Comparison of ENCODE assay signal across 8 cellular contexts in genomic region chr10:70162157-70162891, GRCh38. TPM values are rescaled to one million over a fixed set of nuclear protein-coding genes. Genes with fewer than 3 reads are reported as not detected.
A peak's percentile ranks its signal among the peaks of the same experiment; 100 is the strongest.
DNase-seq lines count a peak whose midpoint lies in the region; ATAC-seq and TF ChIP-seq lines count a peak whose summit lies in the region.
"Had no signal": no experiment of that assay in that cellular context is flagged by ENCODE, and none has a peak within 500 bp of the region (broad histone marks: within the 10 kb centered on the region; RNA-seq: fewer than 3 reads in every experiment).

No MANE protein-coding gene starts in this region.

- no peak for DNase-seq in H9
- no peak for DNase-seq in T-helper 2 cell treated with Interferon-gamma antibody and Interleukin-4, amounts not matched to agents 5 μg/mL and 100 μg/mL, for 36 hours (ENCODE audit: low spot score)
- DNase-seq in natural killer cell, result no peak
- DNase-seq in RPMI8226, result no peak
- no peak for DNase-seq in Ammon's horn (ENCODE audit: low spot score)
- DNase-seq: Right ventricle myocardium superior had no signal

- H3K27me3 ChIP-seq in H9 (ENCODE audit: insufficient read depth, low read length), result no peaks in the 10 kb centered on the region

- peak overlapping the region in 2 of 3 experiments; percentile 32 to 91; a peak in 4 of 7 replicates for H3K27ac Mint-ChIP-seq in H9
- H3K27ac Mint-ChIP-seq in T-helper 2 cell treated with Interferon-gamma antibody and Interleukin-4, amounts not matched to agents 5 μg/mL and 100 μg/mL, for 36 hours, result peak overlapping the region; percentile 90
- peak overlapping the region; percentile 78 to 81 for H3K27ac Mint-ChIP-seq in natural killer cell

- H3K27me3 Mint-ChIP-seq in H9 (ENCODE audit: low read depth) (no peaks in the 10 kb centered on the region), natural killer cell (ENCODE audit: low read depth in 2 of 2) (no peaks in the 10 kb centered on the region)
- H3K27me3 Mint-ChIP-seq in T-helper 2 cell treated with Interferon-gamma antibody and Interleukin-4, amounts not matched to agents 5 μg/mL and 100 μg/mL, for 36 hours (ENCODE audit: low read depth), result no peaks in the 10 kb centered on the region

- intact Hi-C loops in natural killer cell (cut with micrococcal nuclease), result loop anchor here (2.0 to 10.0 kb wide), 2 partner anchors 16 to 452 kb away; partner anchors contain the start of gene TYSND1

- no peak for TF ChIP-seq CTCF in H9 (conservative IDR thresholded peaks at IDR 0.05)
- TF ChIP-seq CTCF in natural killer cell (IDR thresholded peaks at IDR 0.05), result no peak

- no peak overlapping the region for H4K5ac ChIP-seq in H9 (ENCODE audit: insufficient read length, low read depth, low read length)

- H2BK15ac ChIP-seq in H9 (ENCODE audit: low read depth, low read length), result no peak overlapping the region

- H4K8ac ChIP-seq in H9 (replicated peaks; ENCODE audit: insufficient read length, low read depth, low read length), result no peak overlapping the region

- no peak overlapping the region for H2AK5ac ChIP-seq in H9 (ENCODE audit: insufficient read length, low read length)

- no peak overlapping the region for H3K14ac ChIP-seq in H9 (ENCODE audit: insufficient read depth, low read length)

- H3T11ph ChIP-seq in H9 (ENCODE audit: low read length), result no peak overlapping the region

- H3K36me3 Mint-ChIP-seq in H9 (ENCODE audit: insufficient read depth in 1 of 3, low read depth in 3 of 3), result peaks cover 7 to 49% (median 41%) of the 10 kb centered on the region in 3 experiments; a peak in 5 of 7 replicates
- peaks cover 66% of the 10 kb centered on the region for H3K36me3 Mint-ChIP-seq in T-helper 2 cell treated with Interferon-gamma antibody and Interleukin-4, amounts not matched to agents 5 μg/mL and 100 μg/mL, for 36 hours (ENCODE audit: low read depth)
- H3K36me3 Mint-ChIP-seq in natural killer cell, result no peaks in the 10 kb centered on the region

- no peak overlapping the region for H3K9ac ChIP-seq in H9 (ENCODE audit: extremely low read depth, insufficient read length, low read length)

- H3K56ac ChIP-seq in H9 (ENCODE audit: insufficient read length, low read depth, low read length), result no peak overlapping the region

- no peak overlapping the region for H3K27ac ChIP-seq in H9 (ENCODE audit: insufficient read length, low read depth, low read length)

- H2BK20ac ChIP-seq in H9 (ENCODE audit: low read depth, low read length, poor library complexity, severe bottlenecking), result no peak overlapping the region

- H2BK12ac ChIP-seq in H9 (ENCODE audit: insufficient read length, low read depth, low read length), result no peak overlapping the region

- no peak overlapping the region for H3K4me2 ChIP-seq in H9 (ENCODE audit: insufficient read depth, insufficient read length, low read length)

- H2BK120ac ChIP-seq in H9 (ENCODE audit: low read depth, low read length, poor library complexity, severe bottlenecking), result no peak overlapping the region

- H3K23ac ChIP-seq in H9 (ENCODE audit: insufficient read length, low read depth, low read length), result no peak overlapping the region

- H4K91ac ChIP-seq in H9 (ENCODE audit: insufficient read length, low read depth, low read length), result no peak overlapping the region

- no peaks in the 10 kb centered on the region for H3K9me3 ChIP-seq in H9 (ENCODE audit: control insufficient read depth, low read depth, low read length)

- no peaks in the 10 kb centered on the region for H4K20me1 ChIP-seq in H9 (ENCODE audit: control insufficient read depth, insufficient read depth, insufficient read length)

- H3K4ac ChIP-seq in H9 (ENCODE audit: low read depth, low read length), result no peak overlapping the region

- no CpG with 5 or more reads among the region's 2 CpGs for WGBS in H9 (ENCODE audit: extremely low coverage, insufficient read length, low lambda C conversion rate)

- H3K4me1 Mint-ChIP-seq in H9 (peaks cover 7 to 14% of the 10 kb centered on the region in 2 experiments), natural killer cell (peaks cover 54 to 62% of the 10 kb centered on the region in 2 donors)
- H3K4me1 Mint-ChIP-seq in T-helper 2 cell treated with Interferon-gamma antibody and Interleukin-4, amounts not matched to agents 5 μg/mL and 100 μg/mL, for 36 hours (ENCODE audit: low read depth), result peaks cover 60% of the 10 kb centered on the region

- peaks cover 22% of the 10 kb centered on the region; the same call in 1 of the 2 replicates for H3K79me2 ChIP-seq in H9 (ENCODE audit: insufficient read depth, low read length)

- H3K18ac ChIP-seq in H9 (ENCODE audit: insufficient read length, low read depth, low read length), result no peak overlapping the region

- H2AFZ ChIP-seq in H9 (ENCODE audit: low read length), result no peak overlapping the region

- no peaks in the 10 kb centered on the region for H3K79me1 ChIP-seq in H9 (ENCODE audit: insufficient read depth, low read depth, low read length, poor library complexity, severe bottlenecking)

- H3K23me2 ChIP-seq in H9 (ENCODE audit: insufficient read length, low read depth, low read length, poor library complexity, severe bottlenecking), result no peaks in the 10 kb centered on the region

- no peaks in the 10 kb centered on the region for H3K9me3 Mint-ChIP-seq in H9
- H3K9me3 Mint-ChIP-seq in T-helper 2 cell treated with Interferon-gamma antibody and Interleukin-4, amounts not matched to agents 5 μg/mL and 100 μg/mL, for 36 hours, result no peaks in the 10 kb centered on the region
- no peaks in the 10 kb centered on the region for H3K9me3 Mint-ChIP-seq in natural killer cell

- H3K4me3 Mint-ChIP-seq in H9 (peak overlapping the region in 1 of 2 experiments; percentile 16; a peak in 1 of 5 replicates), natural killer cell (peak overlapping the region; percentile 84)
- peak overlapping the region; percentile 72 for H3K4me3 Mint-ChIP-seq in T-helper 2 cell treated with Interferon-gamma antibody and Interleukin-4, amounts not matched to agents 5 μg/mL and 100 μg/mL, for 36 hours

- H2BK5ac ChIP-seq in H9 (ENCODE audit: insufficient read length, low read length), result no peak overlapping the region

- ATAC-seq in GM18502 (IDR thresholded peaks at IDR 0.05; ENCODE audit: poor library complexity, unreplicated experiment), result peak; percentile 32
- ATAC-seq in natural killer cell, result peak; percentile 57 to 61 (median 61)
- ATAC-seq in HG02973 (IDR thresholded peaks at IDR 0.05; ENCODE audit: unreplicated experiment), result no peak

- H3K4me1 ChIP-seq in H9 (ENCODE audit: insufficient read depth, low read length), result no peaks in the 10 kb centered on the region

RNA-seq across cellular contexts. Expression of gene SAR1A, which starts 8.0 kb away (rescaled TPM):
- total RNA-seq in H9 (2021) (144 and 153 TPM in 2 replicates), natural killer cell (100 to 1,000 TPM; 200 to 212 (median 206) TPM)

RNA-seq across cellular contexts. Expression of gene TYSND1, which starts 15.8 kb away (rescaled TPM):
- total RNA-seq in H9 (2021), result 12.8 and 13.4 TPM in 2 replicates
- total RNA-seq in natural killer cell, result 10 to 100 TPM; 12.0 to 17.9 (median 12.4) TPM

RNA-seq across cellular contexts. Expression of gene AIFM2, which starts 29.7 kb away (rescaled TPM):
- total RNA-seq in H9 (2021), result 4.8 and 5.3 TPM in 2 replicates
- total RNA-seq in natural killer cell, result 1 to 10 TPM; 3.7 to 4.2 (median 3.9) TPM
